ENCODE assay signal across 28 cellular contexts in the genomic region with DNA sequence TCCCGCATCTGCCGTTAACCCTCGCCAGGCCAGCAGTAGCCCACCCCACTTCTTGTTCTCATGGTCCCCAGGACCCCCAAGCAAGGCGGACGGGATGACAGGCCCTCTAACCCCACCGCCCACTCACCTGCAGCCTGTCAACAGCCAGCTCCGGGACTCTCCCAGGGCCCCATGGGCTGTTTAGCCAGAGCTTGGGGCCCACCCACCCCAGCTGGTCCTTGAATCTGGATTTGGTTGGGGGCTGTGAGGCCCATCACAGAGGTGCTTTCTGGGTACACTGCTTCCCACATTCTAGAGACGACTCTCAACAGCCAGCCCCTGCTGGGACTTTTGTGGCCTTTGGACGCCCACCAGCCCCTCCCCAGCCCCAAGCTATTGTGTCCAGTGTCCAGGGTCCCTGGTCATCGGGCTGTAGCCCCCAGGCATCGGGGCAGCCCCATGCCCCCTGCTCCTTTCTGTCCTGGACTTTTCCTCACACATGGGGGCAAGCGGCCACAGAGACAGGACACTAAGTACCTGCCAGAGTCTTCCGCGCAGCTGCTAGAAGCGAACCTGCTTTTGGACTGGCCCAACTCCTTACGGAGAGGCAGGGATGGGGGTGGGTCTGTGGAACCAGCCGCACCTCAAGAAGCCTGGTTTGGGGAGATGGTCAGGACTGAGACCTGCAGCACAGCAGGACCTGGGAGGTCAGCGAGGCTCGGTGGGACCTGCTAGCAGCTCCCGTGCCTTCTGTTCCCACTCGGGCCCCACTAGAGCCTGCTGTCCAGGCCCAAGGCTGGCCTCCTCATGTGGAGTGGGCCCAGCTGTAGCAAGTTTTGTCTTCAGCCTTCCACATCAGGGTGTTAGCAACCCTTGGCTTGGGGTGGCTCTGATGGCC.
"Had no signal": no experiment of that assay in that cellular context is flagged by ENCODE, and none has a peak within 500 bp of the region (broad histone marks: within the 10 kb centered on the region; RNA-seq: fewer than 3 reads in every experiment).

No MANE protein-coding gene starts in this region.

- H3K27me3 Mint-ChIP-seq: activated CD4-positive, alpha-beta T cell treated with anti-CD3 and anti-CD28 coated beads, Interleukin-2, amount 10 ng/mL, durations not matched to agents 24 days and 14 days; activated CD8-positive, alpha-beta memory T cell treated with anti-CD3 and anti-CD28 coated beads, Interleukin-2, amount 10 ng/mL, durations not matched to agents 7 days and 5 days; activated naive CD8-positive, alpha-beta T cell; activated T-cell treated with anti-CD3 and anti-CD28 coated beads, Interleukin-2, amount 50 U/mL, for 24 hours; brain had no signal

- H3K4me1 ChIP-seq: Peyer's patch had no signal

- H3K27me3 ChIP-seq: Peyer's patch had no signal

- H3K9me3 Mint-ChIP-seq: activated CD4-positive, alpha-beta T cell treated with anti-CD3 and anti-CD28 coated beads, Interleukin-2, amount 10 ng/mL, durations not matched to agents 24 days and 14 days; activated naive CD4-positive, alpha-beta T cell treated with anti-CD3 and anti-CD28 coated beads for 36 hours; activated T-cell treated with anti-CD3 and anti-CD28 coated beads, Interleukin-2, amount 50 U/mL, for 24 hours; activated T-helper 1 cell treated with anti-CD3 and anti-CD28 coated beads, Interleukin-12 subunit alpha, Interleukin-12 subunit beta, Interleukin-2, Interleukin-4 antibody, amounts not matched to agents 30 ng/mL and 10 ng/mL and 1 ng/mL, durations not matched to agents 14 hours and 24 hours and 36 hours; brain; IgD-negative memory B cell; T-helper 1 cell treated with Interleukin-12 subunit alpha and Interleukin-12 subunit beta and Interleukin-4 antibody, amounts not matched to agents 30 μg/mL and 1 μg/mL, for 36 hours; WTC11 had no signal

- FAIRE-seq: astrocyte had no signal

- H3K36me3 ChIP-seq: Peyer's patch had no signal

- H3K4me1 Mint-ChIP-seq: activated CD4-positive, alpha-beta T cell treated with anti-CD3 and anti-CD28 coated beads, Interleukin-2, amount 10 ng/mL, durations not matched to agents 24 days and 14 days; activated CD8-positive, alpha-beta memory T cell treated with anti-CD3 and anti-CD28 coated beads, Interleukin-2, amount 10 ng/mL, durations not matched to agents 7 days and 5 days; IgD-negative memory B cell had no signal

- ATAC-seq: activated CD8-positive, alpha-beta memory T cell treated with anti-CD3 and anti-CD28 coated beads, Interleukin-2, amount 10 ng/mL, durations not matched to agents 7 days and 5 days; WTC11 had no signal

- H3K4me3 Mint-ChIP-seq: activated CD4-positive, alpha-beta T cell treated with anti-CD3 and anti-CD28 coated beads, Interleukin-2, amount 10 ng/mL, durations not matched to agents 24 days and 14 days; activated CD8-positive, alpha-beta memory T cell treated with anti-CD3 and anti-CD28 coated beads, Interleukin-2, amount 10 ng/mL, durations not matched to agents 7 days and 5 days; activated naive CD4-positive, alpha-beta T cell treated with anti-CD3 and anti-CD28 coated beads for 36 hours; activated naive CD8-positive, alpha-beta T cell; activated T-cell treated with anti-CD3 and anti-CD28 coated beads, Interleukin-2, amount 50 U/mL, for 24 hours; activated T-helper 1 cell treated with anti-CD3 and anti-CD28 coated beads, Interleukin-12 subunit alpha, Interleukin-12 subunit beta, Interleukin-2, Interleukin-4 antibody, amounts not matched to agents 30 ng/mL and 10 ng/mL and 1 ng/mL, durations not matched to agents 14 hours and 24 hours and 36 hours; IgD-negative memory B cell; T-helper 1 cell treated with Interleukin-12 subunit alpha and Interleukin-12 subunit beta and Interleukin-4 antibody, amounts not matched to agents 30 μg/mL and 1 μg/mL, for 36 hours; WTC11 had no signal

- H3K4me3 ChIP-seq: Peyer's patch had no signal

- DNase-seq: activated CD4-positive, alpha-beta T cell treated with anti-CD3 and anti-CD28 coated beads for 1 hour; activated CD4-positive, alpha-beta T cell treated with anti-CD3 and anti-CD28 coated beads, Interleukin-2, amount 10 ng/mL, durations not matched to agents 24 days and 14 days; activated CD4-positive, alpha-beta T cell treated with anti-CD3 and anti-CD28 coated beads, Interleukin-2, amount 50 U/mL, for 48 hours; activated CD8-positive, alpha-beta memory T cell treated with anti-CD3 and anti-CD28 coated beads, Interleukin-2, amount 10 ng/mL, durations not matched to agents 7 days and 5 days; activated gamma-delta T cell; activated naive CD4-positive, alpha-beta T cell treated with anti-CD3 and anti-CD28 coated beads for 36 hours; activated T-cell treated with anti-CD3 and anti-CD28 coated beads, Interleukin-2, amount 50 U/mL, for 24 hours; amygdala; KG1; NCI-H1092; NCI-H1417; NCI-H2029; NCI-H2107; NCI-H226; NCI-H510A; NCI-H526 treated with DMSO at 0.1 percent for 48 hours; NCI-H82; NK-92 treated with Interleukin-12 subunit alpha and Interleukin-12 subunit beta, amount 100 ng/mL, for 24 hours; SHP77 treated with DMSO at 0.1 percent for 48 hours had no signal

- H3K27ac Mint-ChIP-seq: activated CD4-positive, alpha-beta T cell treated with anti-CD3 and anti-CD28 coated beads, Interleukin-2, amount 10 ng/mL, durations not matched to agents 24 days and 14 days; activated CD8-positive, alpha-beta memory T cell treated with anti-CD3 and anti-CD28 coated beads, Interleukin-2, amount 10 ng/mL, durations not matched to agents 7 days and 5 days; activated naive CD4-positive, alpha-beta T cell treated with anti-CD3 and anti-CD28 coated beads for 36 hours; activated naive CD8-positive, alpha-beta T cell; activated T-cell treated with anti-CD3 and anti-CD28 coated beads, Interleukin-2, amount 50 U/mL, for 24 hours; activated T-helper 1 cell treated with anti-CD3 and anti-CD28 coated beads, Interleukin-12 subunit alpha, Interleukin-12 subunit beta, Interleukin-2, Interleukin-4 antibody, amounts not matched to agents 30 ng/mL and 10 ng/mL and 1 ng/mL, durations not matched to agents 14 hours and 24 hours and 36 hours; IgD-negative memory B cell; T-helper 1 cell treated with Interleukin-12 subunit alpha and Interleukin-12 subunit beta and Interleukin-4 antibody, amounts not matched to agents 30 μg/mL and 1 μg/mL, for 36 hours; WTC11 had no signal

- H3K36me3 Mint-ChIP-seq: activated CD8-positive, alpha-beta memory T cell treated with anti-CD3 and anti-CD28 coated beads, Interleukin-2, amount 10 ng/mL, durations not matched to agents 7 days and 5 days; activated naive CD8-positive, alpha-beta T cell; brain; IgD-negative memory B cell; WTC11 had no signal

- H3K9me3 ChIP-seq: Peyer's patch had no signal

- H3K27ac ChIP-seq: Peyer's patch, RWPE1 had no signal
